ENCODE assay signal across 35 cellular contexts in the genomic region with DNA sequence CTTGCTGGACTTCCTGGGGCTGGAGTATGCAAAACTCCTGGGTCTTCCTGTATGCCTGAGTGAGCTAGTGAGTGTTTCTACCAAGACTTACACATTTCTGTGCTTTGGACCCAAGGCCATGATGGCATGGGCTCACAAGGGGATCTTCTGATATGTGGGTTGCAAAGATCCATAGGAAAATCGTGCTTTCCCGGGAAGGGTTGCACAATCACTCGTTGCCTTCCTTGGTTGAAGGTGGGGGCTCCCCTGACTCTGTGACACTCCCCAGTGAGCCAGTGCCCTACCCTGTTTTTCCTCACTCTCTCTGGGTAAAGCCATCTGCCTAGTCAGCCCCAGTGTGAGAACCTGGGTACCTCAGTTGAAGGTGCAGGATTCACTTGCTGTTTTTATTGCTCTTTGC.
"Had no signal": no experiment of that assay in that cellular context is flagged by ENCODE, and none has a peak within 500 bp of the region (broad histone marks: within the 10 kb centered on the region; RNA-seq: fewer than 3 reads in every experiment).

No MANE protein-coding gene starts in this region.

- H3K36me3 ChIP-seq: MG63 had no signal

- H3K4me3 ChIP-seq: MG63 had no signal

- H3K27me3 ChIP-seq: MG63 had no signal

- H3K9me3 ChIP-seq: MG63 had no signal

- DNase-seq: Karpas-422, Kasumi-1, MG63, MM.1S, MV-4-11, NCI-H1048, NCI-H1092, NCI-H1092 treated with DMSO at 0.1 percent for 48 hours, NCI-H1105, NCI-H1105 treated with DMSO at 0.1 percent for 48 hours, NCI-H1417, NCI-H1417 treated with DMSO at 0.1 percent for 48 hours, NCI-H1436, NCI-H1436 treated with DMSO at 0.1 percent for 48 hours, NCI-H146, NCI-H1694, NCI-H1694 treated with DMSO at 0.1 percent for 48 hours, NCI-H187, NCI-H187 treated with DMSO at 0.1 percent for 48 hours, NCI-H1930, NCI-H2029, NCI-H2029 treated with DMSO at 0.1 percent for 48 hours, NCI-H2081, NCI-H2081 treated with DMSO at 0.1 percent for 48 hours, NCI-H2107, NCI-H2171, NCI-H2171 treated with DMSO at 0.1 percent for 48 hours, NCI-H2227 treated with DMSO at 0.1 percent for 48 hours, NCI-H226, NCI-H345, NCI-H446, NCI-H446 treated with DMSO at 0.1 percent for 48 hours, NCI-H510A, NCI-H510A treated with DMSO at 0.1 percent for 48 hours, NCI-H524 had no signal
